ENCODE assay signal across 18 cellular contexts in genomic region chr12:66048843-66049537, GRCh38.
A peak's percentile ranks its signal among the peaks of the same experiment; 100 is the strongest.
DNase-seq lines count a peak whose midpoint lies in the region; ATAC-seq and TF ChIP-seq lines count a peak whose summit lies in the region.
"Had no signal": no experiment of that assay in that cellular context is flagged by ENCODE, and none has a peak within 500 bp of the region (broad histone marks: within the 10 kb centered on the region; RNA-seq: fewer than 3 reads in every experiment).

No MANE protein-coding gene starts in this region.

- no TSS peak for BruUV-seq in mammary epithelial cell (replicated peaks; lab: Mats Ljungman, UMichigan)

- H3K4me1 ChIP-seq in mammary epithelial cell (ENCODE audit: insufficient read depth, low read length) (peaks cover 22% of the 10 kb centered on the region), stomach (no peaks in the 10 kb centered on the region), tibial nerve (no peaks in the 10 kb centered on the region)
- H3K4me1 ChIP-seq: ascending aorta, esophagus squamous epithelium had no signal

- H4K20me1 ChIP-seq in mammary epithelial cell (ENCODE audit: insufficient read depth, low read length) = no peaks in the 10 kb centered on the region

- in situ Hi-C loops in mammary epithelial cell (cut with MboI; ENCODE audit: low sequenced_read_pairs in 2 of 2) = no loop called here

- DNase-seq in EL (peak; percentile 38), LHCN-M2 (ENCODE audit: low read depth) (peak; percentile 51), mammary epithelial cell (peak; percentile 43), left lobe of liver (ENCODE audit: low spot score) (no peak), nucleus accumbens (lab: John Stamatoyannopoulos, UW) (no peak), stomach (no peak), tibial nerve (ENCODE audit: low spot score in 2 of 2) (no peak)
- DNase-seq: activated effector memory CD4-positive, alpha-beta T cell treated with anti-CD3 and anti-CD28 coated beads, Interleukin-2, amount 50 U/mL, for 16 hours; esophagus squamous epithelium; MV-4-11; natural killer cell; NCI-H2081; NCI-H69; RPMI8226 had no signal

- H3K9ac ChIP-seq in mammary epithelial cell (ENCODE audit: insufficient read depth, low read length) = no peak overlapping the region

- no peak for TF ChIP-seq POLR2A in stomach (IDR thresholded peaks at IDR 0.05)
- no peak for TF ChIP-seq POLR2A in tibial nerve (IDR thresholded peaks at IDR 0.05)

- H3K9me3 ChIP-seq in mammary epithelial cell (replicated peaks; ENCODE audit: insufficient read depth, low read length) (no peaks in the 10 kb centered on the region), stomach (no peaks in the 10 kb centered on the region), tibial nerve (no peaks in the 10 kb centered on the region)
- H3K9me3 ChIP-seq: ascending aorta, esophagus squamous epithelium had no signal

- H3K4me3 ChIP-seq in mammary epithelial cell (replicated peaks in 1 of 3; ENCODE audit: insufficient read depth in 1 of 3, low read depth in 2 of 3, low read length in 3 of 3) (no peak overlapping the region), stomach (no peak overlapping the region), tibial nerve (no peak overlapping the region)
- H3K4me3 ChIP-seq: ascending aorta, esophagus squamous epithelium, lung had no signal

- H3K27ac ChIP-seq in mammary epithelial cell (ENCODE audit: insufficient read depth, low read depth, low read length) = no peak overlapping the region
- H3K27ac ChIP-seq in stomach = no peak overlapping the region
- no peak overlapping the region for H3K27ac ChIP-seq in tibial nerve
- H3K27ac ChIP-seq: ascending aorta, esophagus squamous epithelium had no signal

- peak; percentile 93 for ATAC-seq in left lobe of liver
- ATAC-seq in GM19455 (IDR thresholded peaks at IDR 0.05; ENCODE audit: unreplicated experiment) = no peak
- ATAC-seq: activated CD4-positive, CD25-positive, alpha-beta regulatory T cell treated with anti-CD3 and anti-CD28 coated beads, Interleukin-2, amount 50 U/mL, for 24 hours; natural killer cell had no signal

- CTCF ChIA-PET in mammary epithelial cell (lab: Charles Lee; ENCODE audit: low non-redundant PET) = no interaction called here

- no peaks in the 10 kb centered on the region for H3K79me2 ChIP-seq in mammary epithelial cell (ENCODE audit: insufficient read depth, low read length)

- 72% methylated on average over 9 of the region's 9 CpGs for WGBS in mammary epithelial cell (ENCODE audit: low coverage, missing lambda C conversion rate)
- WGBS in stomach, 5 donors = 63 to 72% (median 67%) methylated on average over 9 of the region's 9 CpGs
- 74 to 78% methylated on average over 9 of the region's 9 CpGs for WGBS in tibial nerve, 2 donors

- no peak for TF ChIP-seq CTCF in mammary epithelial cell (conservative IDR thresholded peaks at IDR 0.05 in 1 of 2, IDR thresholded peaks at IDR 0.05 in 1 of 2; ENCODE audit: extremely low read depth in 1 of 2, insufficient read depth in 1 of 2, low read depth in 1 of 2, low read length in 2 of 2)
- TF ChIP-seq CTCF in stomach (IDR thresholded peaks at IDR 0.05) = no peak
- TF ChIP-seq CTCF in tibial nerve (IDR thresholded peaks at IDR 0.05) = no peak

- H3K27me3 ChIP-seq in mammary epithelial cell (ENCODE audit: insufficient read depth, low read length) (no peaks in the 10 kb centered on the region), stomach (no peaks in the 10 kb centered on the region), tibial nerve (peaks cover 0 to 6% of the 10 kb centered on the region in 2 donors)
- H3K27me3 ChIP-seq: ascending aorta, esophagus squamous epithelium had no signal

- dilution Hi-C loops in mammary epithelial cell (cut with HindIII; ENCODE audit: low sequenced_read_pairs) = no loop called here

- intact Hi-C loops in mammary epithelial cell (cut with micrococcal nuclease) (no loop called here), stomach (cut with DNase I; ENCODE audit: low total_unique reads) (no loop called here)

- no peak overlapping the region for H3K4me2 ChIP-seq in mammary epithelial cell (ENCODE audit: insufficient read depth, low read depth, low read length)

- TF ChIP-seq EP300 in stomach (IDR thresholded peaks at IDR 0.05) (no peak), tibial nerve (IDR thresholded peaks at IDR 0.05) (no peak)

- peak overlapping the region; percentile 29 for H2AFZ ChIP-seq in mammary epithelial cell (ENCODE audit: low read depth, low read length)

- no peaks in the 10 kb centered on the region for H3K36me3 ChIP-seq in mammary epithelial cell (ENCODE audit: insufficient read depth, low read length)
- no peaks in the 10 kb centered on the region for H3K36me3 ChIP-seq in stomach
- H3K36me3 ChIP-seq in tibial nerve = no peaks in the 10 kb centered on the region
- H3K36me3 ChIP-seq: ascending aorta, esophagus squamous epithelium had no signal

Comparison
In these comparisons a context has a peak if more than half of its experiments do, and no peak if none do; other contexts are left out.
1. DNase-seq: peak in EL (single experiment), LHCN-M2 (single experiment) and mammary epithelial cell (single experiment); none in left lobe of liver (single experiment), nucleus accumbens (0 of 56), stomach (single experiment) and tibial nerve (0 of 2).